ENCODE assay signal across 35 cellular contexts in the genomic region with DNA sequence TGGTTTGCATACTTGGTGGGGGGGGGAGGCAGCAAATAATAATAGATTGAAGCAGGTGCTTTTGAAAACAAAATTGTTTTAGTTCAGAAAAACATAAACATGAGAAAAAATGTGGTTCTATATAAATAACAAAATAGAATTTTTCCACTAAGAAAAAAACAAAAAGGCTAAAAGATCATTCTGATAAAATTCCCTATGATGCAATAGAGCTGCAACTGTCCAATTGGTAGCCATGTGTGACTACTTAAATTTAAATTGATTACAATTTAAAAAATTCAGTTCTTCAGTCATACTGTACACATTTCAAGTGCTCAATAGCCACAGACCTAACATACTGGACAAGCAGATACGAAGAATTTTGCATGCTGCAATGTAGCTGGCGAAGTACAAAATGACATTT. TPM values are rescaled to one million over a fixed set of nuclear protein-coding genes. Genes with fewer than 3 reads are reported as not detected.
"Had no signal": no experiment of that assay in that cellular context is flagged by ENCODE, and none has a peak within 500 bp of the region (broad histone marks: within the 10 kb centered on the region; RNA-seq: fewer than 3 reads in every experiment).

No MANE protein-coding gene starts in this region.

- H3K36me3 ChIP-seq: cardiac muscle cell had no signal

- ATAC-seq: activated CD8-positive, alpha-beta T cell treated with anti-CD3 and anti-CD28 coated beads for 36 hours; activated naive CD4-positive, alpha-beta T cell treated with anti-CD3 and anti-CD28 coated beads, Interleukin-2, amount 50 U/mL, for 72 hours; activated T-cell treated with anti-CD3 and anti-CD28 coated beads, Interleukin-2, amount 50 U/mL, for 4 hours; activated T-cell treated with anti-CD3 and anti-CD28 coated beads, Interleukin-2, amount 50 U/mL, for 72 hours; activated T-helper 17 cell treated with anti-CD3 and anti-CD28 coated beads, Interleukin-2, amount 50 U/mL, for 72 hours had no signal

- DNase-seq: activated B cell treated with CpG ODN at 0.5 μM for 24 hours; activated CD4-positive, alpha-beta memory T cell treated with anti-CD3 and anti-CD28 coated beads for 36 hours; activated CD4-positive, alpha-beta T cell treated with anti-CD3 and anti-CD28 coated beads for 4 hours; activated CD4-positive, alpha-beta T cell treated with anti-CD3 and anti-CD28 coated beads, Interleukin-2, amount 10 ng/mL, durations not matched to agents 24 days and 14 days; activated CD4-positive, alpha-beta T cell treated with anti-CD3 and anti-CD28 coated beads, Interleukin-2, amount 50 U/mL, for 1 hour; activated CD4-positive, alpha-beta T cell treated with anti-CD3 and anti-CD28 coated beads, Interleukin-2, amount 50 U/mL, for 4 hours; activated CD4-positive, CD25-positive, alpha-beta regulatory T cell treated with anti-CD3 and anti-CD28 coated beads, Interleukin-2, amount 50 U/mL, for 72 hours; activated CD8-positive, alpha-beta memory T cell treated with anti-CD3 and anti-CD28 coated beads, Interleukin-2, amount 50 U/mL, for 4 hours; activated CD8-positive, alpha-beta T cell treated with anti-CD3 and anti-CD28 coated beads for 36 hours; activated effector memory CD4-positive, alpha-beta T cell treated with anti-CD3 and anti-CD28 coated beads, Interleukin-2, amount 50 U/mL, for 16 hours; activated gamma-delta T cell treated with Interleukin-2 at 50 U/mL for 16 hours; activated naive CD4-positive, alpha-beta T cell; activated naive CD4-positive, alpha-beta T cell treated with anti-CD3 and anti-CD28 coated beads for 36 hours; activated naive CD4-positive, alpha-beta T cell treated with anti-CD3 and anti-CD28 coated beads, Interleukin-2, amount 50 U/mL, for 16 hours; activated naive CD8-positive, alpha-beta T cell treated with anti-CD3 and anti-CD28 coated beads for 36 hours; activated T-cell treated with anti-CD3 and anti-CD28 coated beads for 4 hours; activated T-cell treated with anti-CD3 and anti-CD28 coated beads, Interleukin-2, amount 50 U/mL, for 1 hour; activated T-cell treated with anti-CD3 and anti-CD28 coated beads, Interleukin-2, amount 50 U/mL, for 4 hours; activated T-cell treated with anti-CD3 and anti-CD28 coated beads, Interleukin-2, amount 50 U/mL, for 72 hours; amygdala; anterior cingulate cortex; caudate nucleus; cerebellar nuclear complex; T-helper 2 cell; T-helper 9 cell had no signal

- H3K4me3 ChIP-seq: ascending aorta, cardiac muscle cell had no signal

- H3K9me3 ChIP-seq: ascending aorta had no signal

- H3K27me3 ChIP-seq: ascending aorta, cardiac muscle cell had no signal

- H3K4me1 ChIP-seq: ascending aorta had no signal

- H3K27ac ChIP-seq: ascending aorta, cardiac muscle cell, VCaP had no signal

RNA-seq across cellular contexts. Expression of gene TRMT10A, which starts 11.0 kb away (rescaled TPM):
- total RNA-seq: ascending aorta had no signal

RNA-seq across cellular contexts. Expression of gene MTTP, which starts 21.8 kb away (rescaled TPM):
- total RNA-seq: activated CD4-positive, alpha-beta memory T cell treated with anti-CD3 and anti-CD28 coated beads for 36 hours; activated CD4-positive, alpha-beta T cell treated with anti-CD3 and anti-CD28 coated beads, Interleukin-2, amount 10 ng/mL, durations not matched to agents 24 days and 14 days; activated CD8-positive, alpha-beta memory T cell treated with anti-CD3 and anti-CD28 coated beads for 36 hours; activated T-cell treated with anti-CD3 and anti-CD28 coated beads, Interleukin-2, amount 50 U/mL, for 4 hours; activated T-helper 1 cell treated with anti-CD3 and anti-CD28 coated beads, Interleukin-12 subunit alpha, Interleukin-12 subunit beta, Interleukin-2, Interleukin-4 antibody, amounts not matched to agents 30 ng/mL and 10 ng/mL and 1 ng/mL, durations not matched to agents 14 hours and 24 hours and 36 hours; chondrocyte had no signal

RNA-seq across cellular contexts. Expression of gene C4orf17, which starts 42.1 kb away (rescaled TPM):
- total RNA-seq: activated B cell treated with CpG ODN at 0.5 μM for 24 hours; activated CD4-positive, alpha-beta memory T cell treated with anti-CD3 and anti-CD28 coated beads for 36 hours; activated CD4-positive, alpha-beta T cell treated with anti-CD3 and anti-CD28 coated beads, Interleukin-2, amount 10 ng/mL, durations not matched to agents 24 days and 14 days; activated CD8-positive, alpha-beta memory T cell treated with anti-CD3 and anti-CD28 coated beads for 36 hours; activated CD8-positive, alpha-beta T cell treated with anti-CD3 and anti-CD28 coated beads for 36 hours; activated naive CD4-positive, alpha-beta T cell treated with anti-CD3 and anti-CD28 coated beads for 36 hours; activated naive CD4-positive, alpha-beta T cell treated with anti-CD3 and anti-CD28 coated beads, Interleukin-2, amount 50 U/mL, for 72 hours; activated naive CD8-positive, alpha-beta T cell treated with anti-CD3 and anti-CD28 coated beads for 36 hours; activated T-cell treated with anti-CD3 and anti-CD28 coated beads, Interleukin-2, amount 50 U/mL, for 4 hours; activated T-helper 1 cell treated with anti-CD3 and anti-CD28 coated beads, Interleukin-12 subunit alpha, Interleukin-12 subunit beta, Interleukin-2, Interleukin-4 antibody, amounts not matched to agents 30 ng/mL and 10 ng/mL and 1 ng/mL, durations not matched to agents 14 hours and 24 hours and 36 hours; activated T-helper 17 cell treated with anti-CD3 and anti-CD28 coated beads, Interleukin-2, amount 50 U/mL, for 72 hours; ascending aorta; bronchial epithelial cell; cardiac muscle cell; chondrocyte had no signal
- polyA plus RNA-seq: adipose tissue, cardiac muscle cell had no signal
